21 cellular contexts compared by ENCODE assay signal in genomic region chr6:40377173-40377806, GRCh38.
"Had no signal": no experiment of that assay in that cellular context is flagged by ENCODE, and none has a peak within 500 bp of the region (broad histone marks: within the 10 kb centered on the region; RNA-seq: fewer than 3 reads in every experiment).

No MANE protein-coding gene starts in this region.

- H3K4me1 Mint-ChIP-seq: naive B cell; stimulated activated naive B cell treated with anti-CD40 and anti-IgM and Interleukin-4, amounts not matched to agents 10 μg/mL and 1 μg/mL and 100 μg/mL, for 72 hours had no signal

- H3K27me3 Mint-ChIP-seq: naive B cell; stimulated activated naive B cell treated with anti-CD40 and anti-IgM and Interleukin-4, amounts not matched to agents 10 μg/mL and 1 μg/mL and 100 μg/mL, for 72 hours; stimulated activated naive CD8-positive, alpha-beta T cell treated with anti-CD3 and anti-CD28 coated beads, Interleukin-15, amount 100 ng/mL, for 72 hours had no signal

- H3K36me3 Mint-ChIP-seq: naive B cell; stimulated activated naive B cell treated with anti-CD40 and anti-IgM and Interleukin-4, amounts not matched to agents 10 μg/mL and 1 μg/mL and 100 μg/mL, for 72 hours had no signal

- H3K27ac ChIP-seq: epithelial cell of prostate, neutrophil, spleen, testis, transverse colon had no signal

- H3K27ac Mint-ChIP-seq: stimulated activated naive B cell treated with anti-CD40 and anti-IgM and Interleukin-4, amounts not matched to agents 10 μg/mL and 1 μg/mL and 100 μg/mL, for 72 hours; stimulated activated naive CD8-positive, alpha-beta T cell treated with anti-CD3 and anti-CD28 coated beads, Interleukin-15, amount 100 ng/mL, for 72 hours had no signal

- H3K9me3 ChIP-seq: esophagus squamous epithelium, neutrophil, spleen, testis, transverse colon had no signal

- H3K9me3 Mint-ChIP-seq: naive B cell had no signal

- ATAC-seq: left colon; sciatic nerve; stimulated activated naive B cell treated with anti-CD40 and anti-IgM and Interleukin-4, amounts not matched to agents 10 μg/mL and 1 μg/mL and 100 μg/mL, for 72 hours; stimulated activated naive CD8-positive, alpha-beta T cell treated with anti-CD3 and anti-CD28 coated beads, Interleukin-15, amount 100 ng/mL, for 72 hours had no signal

- DNase-seq: cortex of kidney; dorsolateral prefrontal cortex; effector CD8-positive, alpha-beta T cell; esophagus squamous epithelium; foreskin fibroblast; left colon; left ventricle myocardium superior; mesendoderm; naive B cell; spleen; stimulated activated CD4-positive, alpha-beta T cell treated with anti-CD3 and anti-CD28 coated beads, Interleukin-2, amount 100 ng/mL, for 24 hours; stimulated activated CD4-positive, alpha-beta T cell treated with anti-CD3 and anti-CD28 coated beads, Interleukin-4, amount 100 ng/mL, for 4 hours; stimulated activated naive B cell treated with anti-CD40 and anti-IgM and Interleukin-4, amounts not matched to agents 10 μg/mL and 1 μg/mL and 100 μg/mL, for 72 hours; stimulated activated naive CD8-positive, alpha-beta T cell treated with anti-CD3 and anti-CD28 coated beads, Interleukin-15, amount 100 ng/mL, for 72 hours; transverse colon had no signal

- H3K4me3 ChIP-seq: dorsolateral prefrontal cortex, esophagus squamous epithelium, lung, spleen, transverse colon had no signal

- H3K4me3 Mint-ChIP-seq: naive B cell; stimulated activated naive B cell treated with anti-CD40 and anti-IgM and Interleukin-4, amounts not matched to agents 10 μg/mL and 1 μg/mL and 100 μg/mL, for 72 hours; stimulated activated naive CD8-positive, alpha-beta T cell treated with anti-CD3 and anti-CD28 coated beads, Interleukin-15, amount 100 ng/mL, for 72 hours had no signal

- H3K36me3 ChIP-seq: esophagus squamous epithelium, neutrophil, spleen, transverse colon had no signal

- FAIRE-seq: endometrium had no signal

- H3K27me3 ChIP-seq: dorsolateral prefrontal cortex, esophagus squamous epithelium, neutrophil, spleen, testis, transverse colon had no signal

- H3K4me1 ChIP-seq: testis, transverse colon had no signal
